In genomic region chr17:36935681-36936454, GRCh38 we compare ENCODE assay signal across 8 cellular contexts. TPM values are rescaled to one million over a fixed set of nuclear protein-coding genes. Genes with fewer than 3 reads are reported as not detected.
DNase-seq lines count a peak whose midpoint lies in the region; ATAC-seq and TF ChIP-seq lines count a peak whose summit lies in the region.

No MANE protein-coding gene starts in this region.

- peaks cover 25 to 58% (median 31%) of the 10 kb centered on the region in 10 experiments for H3K4me1 ChIP-seq in BLaER1 treated with 17β-estradiol and CSF1 and Interleukin-3, amounts not matched to agents 10 nM and 100 nM
- peaks cover 66% of the 10 kb centered on the region for H3K4me1 ChIP-seq in mesenchymal stem cell (ENCODE audit: control insufficient read depth, insufficient read depth, low read depth, low read length)
- peaks cover 78 to 97% (median 81%) of the 10 kb centered on the region in 3 donors for H3K4me1 ChIP-seq in esophagus squamous epithelium

- no peaks in the 10 kb centered on the region for H3K79me1 ChIP-seq in mesenchymal stem cell (replicated peaks; ENCODE audit: low read length, poor library complexity, severe bottlenecking)

- WGBS in mesenchymal stem cell, result under 1% methylated on average over 38 of the region's 48 CpGs
- 3 to 5% methylated on average over 13 to 38 of the region's 48 CpGs for WGBS in esophagus squamous epithelium, 2 donors

- peak overlapping the region; percentile 77 for H3K4me3 Mint-ChIP-seq in activated T-helper 17 cell treated with anti-CD3 and anti-CD28 coated beads, Interleukin-2, amount 50 U/mL, for 72 hours

- H4K20me1 ChIP-seq in BLaER1 treated with 17β-estradiol and CSF1 and Interleukin-3, amounts not matched to agents 10 nM and 100 nM, result peaks cover 6 to 94% (median 88%) of the 10 kb centered on the region in 11 experiments; a peak in 20 of 22 replicates

- peaks cover 0 to 30% (median 10%) of the 10 kb centered on the region in 11 experiments; a peak in 17 of 22 replicates for H3K9me3 ChIP-seq in BLaER1 treated with 17β-estradiol and CSF1 and Interleukin-3, amounts not matched to agents 10 nM and 100 nM (replicated peaks in 1 of 11)
- H3K9me3 ChIP-seq in mesenchymal stem cell (ENCODE audit: control insufficient read depth, low read length) (peaks cover 3% of the 10 kb centered on the region), esophagus squamous epithelium (no peaks in the 10 kb centered on the region)

- TF ChIP-seq POLR2A in esophagus squamous epithelium (IDR thresholded peaks at IDR 0.05), result no peak

- no peak overlapping the region for H4K8ac ChIP-seq in mesenchymal stem cell (ENCODE audit: low read length)

- H4K91ac ChIP-seq in mesenchymal stem cell (ENCODE audit: low read length), result no peak overlapping the region

- no peak overlapping the region for H2AK5ac ChIP-seq in mesenchymal stem cell (ENCODE audit: low read length, severe bottlenecking)

- peaks cover 68% of the 10 kb centered on the region for H3K27me3 Mint-ChIP-seq in activated T-helper 17 cell treated with anti-CD3 and anti-CD28 coated beads, Interleukin-2, amount 50 U/mL, for 72 hours

- H2AFZ ChIP-seq in mesenchymal stem cell (ENCODE audit: low read depth, low read length), result no peak overlapping the region

- DNase-seq in HT-29 (ENCODE audit: low spot score), result peak; percentile 46
- DNase-seq in mesenchymal stem cell, result no peak
- DNase-seq in NCI-H1092 (lab: John Stamatoyannopoulos, UW), result no peak
- DNase-seq in esophagus squamous epithelium (lab: John Stamatoyannopoulos, UW), result no peak
- DNase-seq in pons (ENCODE audit: low spot score), result no peak

- intact Hi-C loops in esophagus squamous epithelium (cut with DNase I), result no loop called here

- H3K9ac ChIP-seq in BLaER1 treated with 17β-estradiol and CSF1 and Interleukin-3, amounts not matched to agents 10 nM and 100 nM, result peak overlapping the region in 1 of 11 experiments; percentile 8; a peak in 1 of 22 replicates
- H3K9ac ChIP-seq in mesenchymal stem cell (ENCODE audit: low read length), result no peak overlapping the region

- H3K14ac ChIP-seq in mesenchymal stem cell (ENCODE audit: low read length in 2 of 2), result no peak overlapping the region

- no peaks in the 10 kb centered on the region for H3K36me3 ChIP-seq in BLaER1 treated with 17β-estradiol and CSF1 and Interleukin-3, amounts not matched to agents 10 nM and 100 nM
- H3K36me3 ChIP-seq in mesenchymal stem cell (ENCODE audit: control insufficient read depth in 1 of 2, insufficient read depth in 2 of 2, low read depth in 1 of 2, low read length in 2 of 2) (no peaks in the 10 kb centered on the region), esophagus squamous epithelium (no peaks in the 10 kb centered on the region)

- H3K27ac ChIP-seq in BLaER1 treated with 17β-estradiol and CSF1 and Interleukin-3, amounts not matched to agents 10 nM and 100 nM, result no peak overlapping the region
- H3K27ac ChIP-seq in mesenchymal stem cell (ENCODE audit: low read length, poor library complexity, severe bottlenecking), result no peak overlapping the region
- H3K27ac ChIP-seq in esophagus squamous epithelium, result no peak overlapping the region

- no peaks in the 10 kb centered on the region for H3K9me3 Mint-ChIP-seq in activated T-helper 17 cell treated with anti-CD3 and anti-CD28 coated beads, Interleukin-2, amount 50 U/mL, for 72 hours

- H3K23ac ChIP-seq in mesenchymal stem cell (ENCODE audit: low read length in 2 of 2), result peak overlapping the region in 1 of 2 experiments; percentile 27

- peaks cover 30% of the 10 kb centered on the region for H3K36me3 Mint-ChIP-seq in activated T-helper 17 cell treated with anti-CD3 and anti-CD28 coated beads, Interleukin-2, amount 50 U/mL, for 72 hours (ENCODE audit: low read depth)

- H2BK120ac ChIP-seq in mesenchymal stem cell (ENCODE audit: low read depth, low read length), result no peak overlapping the region

- H3K4ac ChIP-seq in mesenchymal stem cell (ENCODE audit: low read depth in 1 of 2, low read length in 2 of 2), result no peak overlapping the region

- no peak for TF ChIP-seq CTCF in esophagus squamous epithelium (IDR thresholded peaks at IDR 0.05)

- H3K27me3 ChIP-seq in BLaER1 treated with 17β-estradiol and CSF1 and Interleukin-3, amounts not matched to agents 10 nM and 100 nM, result peaks cover 99 to 100% (median 100%) of the 10 kb centered on the region in 11 experiments
- H3K27me3 ChIP-seq in mesenchymal stem cell (ENCODE audit: control insufficient read depth in 1 of 2, insufficient read depth in 1 of 2, low read length in 2 of 2), result peaks cover 98 to 100% of the 10 kb centered on the region in 2 experiments
- H3K27me3 ChIP-seq in esophagus squamous epithelium, result peaks cover 59 to 100% (median 96%) of the 10 kb centered on the region in 4 donors

- no peak overlapping the region for H3K27ac Mint-ChIP-seq in activated T-helper 17 cell treated with anti-CD3 and anti-CD28 coated beads, Interleukin-2, amount 50 U/mL, for 72 hours

- H2BK5ac ChIP-seq in mesenchymal stem cell (ENCODE audit: low read depth, low read length, poor library complexity, severe bottlenecking), result no peak overlapping the region

- peaks cover 32% of the 10 kb centered on the region for H3K4me1 Mint-ChIP-seq in activated T-helper 17 cell treated with anti-CD3 and anti-CD28 coated beads, Interleukin-2, amount 50 U/mL, for 72 hours

- ATAC-seq in activated T-helper 17 cell treated with anti-CD3 and anti-CD28 coated beads, Interleukin-2, amount 50 U/mL, for 72 hours (replicated peaks), result no peak
- ATAC-seq in GM21529 (IDR thresholded peaks at IDR 0.05; ENCODE audit: unreplicated experiment), result no peak

- peak overlapping the region; percentile 58 to 99 (median 74) for H3K4me2 ChIP-seq in BLaER1 treated with 17β-estradiol and CSF1 and Interleukin-3, amounts not matched to agents 10 nM and 100 nM
- peak overlapping the region; percentile 65 for H3K4me2 ChIP-seq in mesenchymal stem cell (ENCODE audit: low read length, poor library complexity, severe bottlenecking)

- H2BK15ac ChIP-seq in mesenchymal stem cell (ENCODE audit: low read depth, poor library complexity, severe bottlenecking), result no peak overlapping the region

- peak overlapping the region; percentile 22 to 64 (median 46); a peak in 18 of 20 replicates for H3K4me3 ChIP-seq in BLaER1 treated with 17β-estradiol and CSF1 and Interleukin-3, amounts not matched to agents 10 nM and 100 nM
- H3K4me3 ChIP-seq in mesenchymal stem cell (ENCODE audit: insufficient read depth in 1 of 2, low read depth in 1 of 2, low read length in 2 of 2) (no peak overlapping the region), esophagus squamous epithelium (peak overlapping the region in 2 of 4 donors; percentile 19 to 43)

- no peak overlapping the region for H3K18ac ChIP-seq in mesenchymal stem cell (ENCODE audit: low read depth in 1 of 2, low read length in 2 of 2)

- no peak overlapping the region for H2BK12ac ChIP-seq in mesenchymal stem cell (ENCODE audit: low read length in 2 of 2)

RNA-seq across cellular contexts. Expression of gene LHX1, which starts 1.4 kb away (rescaled TPM):
- not detected in 2 replicates for total RNA-seq in HT-29 (2014; rRNA removed; shearing (Covaris generic))
- under 1 TPM; 0.11 TPM for total RNA-seq in activated T-helper 17 cell treated with anti-CD3 and anti-CD28 coated beads, Interleukin-2, amount 50 U/mL, for 72 hours
- not detected for polyA plus RNA-seq in mesenchymal stem cell (2013, experiment 1 of 2)
- not detected for polyA plus RNA-seq in mesenchymal stem cell (2013, experiment 2 of 2)
- not detected for total RNA-seq in esophagus squamous epithelium

RNA-seq across cellular contexts. Expression of gene AATF, which starts 12.9 kb away (rescaled TPM):
- 65.6 and 92.3 TPM in 2 replicates for total RNA-seq in HT-29 (2014; rRNA removed; shearing (Covaris generic))
- total RNA-seq in activated T-helper 17 cell treated with anti-CD3 and anti-CD28 coated beads, Interleukin-2, amount 50 U/mL, for 72 hours, result 10 to 100 TPM; 65.5 to 96.5 TPM
- polyA plus RNA-seq in mesenchymal stem cell (2013, experiment 1 of 2), result 57.8 TPM
- 57.0 TPM for polyA plus RNA-seq in mesenchymal stem cell (2013, experiment 2 of 2)
- total RNA-seq in esophagus squamous epithelium, result 10 to 100 TPM; 22.4 to 36.4 (median 32.4) TPM

Comparison
In these comparisons a context has a peak if more than half of its experiments do, and no peak if none do; other contexts are left out.
1. H3K4me3 ChIP-seq: peak in BLaER1 treated with 17β-estradiol and CSF1 and Interleukin-3, amounts not matched to agents 10 nM and 100 nM (10 of 10); none in mesenchymal stem cell (0 of 2).